10 cellular contexts compared by ENCODE assay signal in genomic region chr12:106584104-106585064, GRCh38. TPM values are rescaled to one million over a fixed set of nuclear protein-coding genes. Genes with fewer than 3 reads are reported as not detected.
DNase-seq lines count a peak whose midpoint lies in the region; ATAC-seq, FAIRE-seq and TF ChIP-seq lines count a peak whose summit lies in the region.
"Had no signal": no experiment of that assay in that cellular context is flagged by ENCODE, and none has a peak within 500 bp of the region (broad histone marks: within the 10 kb centered on the region; RNA-seq: fewer than 3 reads in every experiment).

No MANE protein-coding gene starts in this region.

- WGBS in H1 (ENCODE audit: extremely low coverage in 1 of 2, insufficient coverage in 1 of 2, insufficient read length in 1 of 2, insufficient replicate concordance in 2 of 2, low coverage in 1 of 2, low lambda C conversion rate in 2 of 2, missing lambda C conversion rate in 1 of 2), 2 experiments, result 1% methylated on average over 41 of the region's 41 CpGs; no CpG with 5 or more reads in 1 of the 2 experiments
- WGBS in smooth muscle cell (ENCODE audit: low lambda C conversion rate), result 5% methylated on average over 41 of the region's 41 CpGs

- H3K79me2 ChIP-seq in H1 (ENCODE audit: control insufficient read depth in 1 of 2, insufficient read depth in 2 of 2, low read length in 2 of 2), result no peaks in the 10 kb centered on the region
- no peaks in the 10 kb centered on the region for H3K79me2 ChIP-seq in smooth muscle cell (ENCODE audit: low read depth)

- no peak overlapping the region for H3K18ac ChIP-seq in H1 (ENCODE audit: extremely low read depth, low read length)

- TF ChIP-seq RAD21 in H1 (IDR thresholded peaks at IDR 0.05 in 1 of 2, conservative IDR thresholded peaks at IDR 0.05 in 1 of 2; ENCODE audit: low read depth in 2 of 2, low read length in 2 of 2), result no peak

- no peaks in the 10 kb centered on the region for H3K36me3 Mint-ChIP-seq in activated CD4-positive, alpha-beta T cell treated with anti-CD3 and anti-CD28 coated beads for 36 hours (ENCODE audit: low read depth)

- no peaks in the 10 kb centered on the region for H3K36me3 ChIP-seq in NT2/D1 (ENCODE audit: insufficient read depth, insufficient read length, low read length)
- no peaks in the 10 kb centered on the region; a peak in 1 of 8 replicates for H3K36me3 ChIP-seq in H1 (ENCODE audit: control insufficient read depth in 2 of 4, insufficient read depth in 4 of 4, low read length in 3 of 4)
- no peaks in the 10 kb centered on the region for H3K36me3 ChIP-seq in smooth muscle cell (ENCODE audit: low read depth)

- H3F3A ChIP-seq in smooth muscle cell (ENCODE audit: low read depth), result no peaks in the 10 kb centered on the region

- no peaks in the 10 kb centered on the region for H3K79me1 ChIP-seq in H1 (ENCODE audit: low read depth, low read length)

- H3K23ac ChIP-seq in H1 (ENCODE audit: insufficient read length), result no peak overlapping the region

- intact Hi-C loops in activated CD4-positive, alpha-beta T cell treated with anti-CD3 and anti-CD28 coated beads for 36 hours (cut with DNase I, micrococcal nuclease), result loop anchor here (5.0 to 10.0 kb wide), 2 partner anchors 333 to 340 kb away; no protein-coding TSS in a partner anchor

- POLR2A ChIA-PET in activated CD4-positive, alpha-beta T cell treated with anti-CD3 and anti-CD28 coated beads for 36 hours (lab: Charles Lee), result no interaction called here
- POLR2A ChIA-PET in H1 (lab: Charles Lee; ENCODE audit: partially characterized antibody), result interaction anchor here (0.9 to 1.2 kb wide), 2 partner anchors 10 to 100 kb away, joined by 3 to 4 read pairs; no protein-coding TSS in a partner anchor

- H3K27ac ChIP-seq in H1 (ENCODE audit: low read depth, low read length) (no peak overlapping the region), smooth muscle cell (ENCODE audit: low read depth) (no peak overlapping the region)

- no peak overlapping the region for H4K5ac ChIP-seq in H1 (ENCODE audit: insufficient read length, low read depth, low read length)

- peak overlapping the region; percentile 50 for H3K9ac ChIP-seq in NT2/D1 (ENCODE audit: insufficient read length, low read depth)
- H3K9ac ChIP-seq in H1 (replicated peaks in 1 of 4; ENCODE audit: extremely low read depth in 1 of 4, low read depth in 3 of 4, low read length in 3 of 4), result no peak overlapping the region
- H3K9ac ChIP-seq in smooth muscle cell (ENCODE audit: low read depth), result no peak overlapping the region

- no peak overlapping the region for H3K4ac ChIP-seq in H1 (replicated peaks; ENCODE audit: insufficient read length, low read depth, low read length)

- no peak for TF ChIP-seq POLR2A in H1 (IDR thresholded peaks at IDR 0.05; ENCODE audit: control extremely low read depth in 1 of 2, low read depth in 2 of 2, low read length in 2 of 2)

- H3K9me3 ChIP-seq in NT2/D1 (ENCODE audit: insufficient read depth, low read length) (no peaks in the 10 kb centered on the region), H1 (ENCODE audit: insufficient read depth in 2 of 2, low read depth in 1 of 2, low read length in 1 of 2) (no peaks in the 10 kb centered on the region; a peak in 1 of 4 replicates), smooth muscle cell (replicated peaks; ENCODE audit: low read depth) (no peaks in the 10 kb centered on the region)

- no peak overlapping the region for H2AK5ac ChIP-seq in H1 (ENCODE audit: low read depth, low read length)

- H3K14ac ChIP-seq in H1 (ENCODE audit: insufficient read length), result no peak overlapping the region

- TF ChIP-seq EP300 in H1 (IDR thresholded peaks at IDR 0.05; ENCODE audit: borderline replicate concordance in 1 of 2, low read depth in 2 of 2, low read length in 2 of 2), result no peak

- peaks cover 93% of the 10 kb centered on the region for H3K27me3 ChIP-seq in NT2/D1 (ENCODE audit: insufficient read depth, insufficient read length)
- peaks cover 71 to 83% (median 80%) of the 10 kb centered on the region in 4 experiments for H3K27me3 ChIP-seq in H1 (replicated peaks in 1 of 4; ENCODE audit: control insufficient read depth in 3 of 4, extremely low read depth in 1 of 4, insufficient read depth in 3 of 4, low read length in 3 of 4)
- H3K27me3 ChIP-seq in smooth muscle cell (ENCODE audit: low read depth), result peaks cover 100% of the 10 kb centered on the region

- peak; percentile 25 for DNase-seq in activated CD4-positive, alpha-beta T cell treated with anti-CD3 and anti-CD28 coated beads for 36 hours
- no peak for DNase-seq in activated CD4-positive, alpha-beta T cell treated with anti-CD3 and anti-CD28 coated beads for 1 hour
- no peak for DNase-seq in NT2/D1 (ENCODE audit: low read depth, low spot score)
- peak in 1 of 2 experiments; percentile 67 for DNase-seq in H1 (ENCODE audit: low read depth in 1 of 2, low spot score in 2 of 2)
- no peak for DNase-seq in smooth muscle cell (lab: John Stamatoyannopoulos, UW; ENCODE audit: unreplicated experiment)
- DNase-seq in NCI-H774 (lab: John Stamatoyannopoulos, UW), result no peak
- DNase-seq: islet precursor cell had no signal

- peaks cover 78% of the 10 kb centered on the region for H3K27me3 Mint-ChIP-seq in activated CD4-positive, alpha-beta T cell treated with anti-CD3 and anti-CD28 coated beads for 36 hours

- no peak overlapping the region for H2BK15ac ChIP-seq in H1 (ENCODE audit: low read length)

- no peak overlapping the region for H4K8ac ChIP-seq in H1 (ENCODE audit: extremely low read depth, insufficient read depth, low read length)

- no peak overlapping the region for H4K91ac ChIP-seq in H1 (replicated peaks; ENCODE audit: insufficient read length, low read length)

- H3K23me2 ChIP-seq in H1 (ENCODE audit: low read depth, low read length), result peaks cover 28% of the 10 kb centered on the region; the same call in 1 of the 2 replicates

- peaks cover 11% of the 10 kb centered on the region for H3K4me1 ChIP-seq in NT2/D1 (ENCODE audit: insufficient read depth, insufficient read length)
- H3K4me1 ChIP-seq in H1 (replicated peaks in 1 of 4; ENCODE audit: control insufficient read depth in 3 of 4, insufficient read depth in 4 of 4, low read length in 3 of 4), result peaks cover 7 to 34% (median 19%) of the 10 kb centered on the region in 4 experiments
- peaks cover 65% of the 10 kb centered on the region for H3K4me1 ChIP-seq in smooth muscle cell (ENCODE audit: low read depth)

- CTCF ChIA-PET in activated CD4-positive, alpha-beta T cell treated with anti-CD3 and anti-CD28 coated beads for 36 hours (lab: Charles Lee), result no interaction called here
- CTCF ChIA-PET in H1 (lab: Charles Lee; ENCODE audit: partially characterized antibody), result interaction anchor here (1.0 to 1.4 kb wide), 3 partner anchors 138 to 335 kb away, joined by 3 read pairs; no protein-coding TSS in a partner anchor

- H3K4me3 ChIP-seq in NT2/D1 (ENCODE audit: insufficient read length, low read depth) (peak overlapping the region; percentile 49), H1 (ENCODE audit: extremely low read depth in 1 of 4, insufficient read depth in 2 of 4, low read depth in 3 of 4, low read length in 4 of 4) (peak overlapping the region; percentile 47 to 72 (median 58); a peak in 7 of 8 replicates), smooth muscle cell (no peak overlapping the region)

- no peak overlapping the region for H2BK20ac ChIP-seq in H1 (ENCODE audit: low read length)

- H3K4me1 Mint-ChIP-seq in activated CD4-positive, alpha-beta T cell treated with anti-CD3 and anti-CD28 coated beads for 36 hours, result peaks cover 31% of the 10 kb centered on the region

- ATAC-seq in activated CD4-positive, alpha-beta T cell treated with anti-CD3 and anti-CD28 coated beads for 36 hours, result no peak
- ATAC-seq in GM18520 (IDR thresholded peaks at IDR 0.05; ENCODE audit: unreplicated experiment) (no peak), GM19324 (IDR thresholded peaks at IDR 0.05; ENCODE audit: low FRiP score, unreplicated experiment) (no peak)
- ATAC-seq: right cardiac atrium had no signal

- FAIRE-seq in H1 (lab: Jason Lieb, UNC), result no peak

- TF ChIP-seq CTCF in H1 (IDR thresholded peaks at IDR 0.05; ENCODE audit: control extremely low read depth in 1 of 3, insufficient read depth in 1 of 3, low read depth in 1 of 3, low read length in 3 of 3), result no peak
- no peak for TF ChIP-seq CTCF in smooth muscle cell (IDR thresholded peaks at IDR 0.05; ENCODE audit: borderline replicate concordance, insufficient read depth, poor library complexity, severe bottlenecking)

- no peak overlapping the region for H2AFZ ChIP-seq in H1 (ENCODE audit: low read length)
- H2AFZ ChIP-seq in smooth muscle cell (ENCODE audit: low read depth), result no peak overlapping the region

- no peaks in the 10 kb centered on the region for H3K9me3 Mint-ChIP-seq in activated CD4-positive, alpha-beta T cell treated with anti-CD3 and anti-CD28 coated beads for 36 hours (ENCODE audit: low read depth)

- H2BK12ac ChIP-seq in H1 (ENCODE audit: low read depth, low read length), result no peak overlapping the region

- H2BK120ac ChIP-seq in H1 (replicated peaks; ENCODE audit: low read depth, low read length), result no peak overlapping the region

- peak overlapping the region; percentile 62 for H3K4me3 Mint-ChIP-seq in activated CD4-positive, alpha-beta T cell treated with anti-CD3 and anti-CD28 coated beads for 36 hours

- H3K4me2 ChIP-seq in H1 (ENCODE audit: insufficient read depth in 1 of 2, low read depth in 2 of 2, low read length in 2 of 2) (peak overlapping the region; percentile 88 to 90), smooth muscle cell (peak overlapping the region; percentile 84)

- H3K56ac ChIP-seq in H1 (replicated peaks; ENCODE audit: insufficient read length, low read depth, low read length), result no peak overlapping the region

- no peak overlapping the region for H3K27ac Mint-ChIP-seq in activated CD4-positive, alpha-beta T cell treated with anti-CD3 and anti-CD28 coated beads for 36 hours

- peaks cover 13 to 31% of the 10 kb centered on the region in 2 experiments for H4K20me1 ChIP-seq in H1 (replicated peaks in 1 of 2; ENCODE audit: control insufficient read depth in 1 of 2, insufficient read depth in 2 of 2, low read length in 2 of 2)
- no peaks in the 10 kb centered on the region for H4K20me1 ChIP-seq in smooth muscle cell (ENCODE audit: low read depth)

- no peak overlapping the region for H2BK5ac ChIP-seq in H1 (ENCODE audit: low read depth, low read length)

RNA-seq across cellular contexts. Expression of gene RFX4, which starts 1.6 kb away (rescaled TPM):
- total RNA-seq in activated CD4-positive, alpha-beta T cell treated with anti-CD3 and anti-CD28 coated beads for 36 hours, result not detected
- not detected in 2 replicates for total RNA-seq in H1 (2021; fragmentation: NEBNext Ultra II Directional; extraction: Animal tissue kit (Norgen Biotek cat#: 25700))
- polyA plus RNA-seq in H1 (2011; rRNA removed), result 0.05 and 0.06 TPM in 2 replicates
- polyA plus RNA-seq in H1 (2011; cell fraction: cytosol; rRNA removed), result 0.08 TPM
- polyA plus RNA-seq in H1 (2011; cell fraction: nucleus; rRNA removed), result 0.09 TPM
- polyA plus RNA-seq in H1 (2012, experiment 1 of 2), result 0.10 to 0.17 TPM (median 0.12 TPM) in 4 replicates
- not detected for polyA plus RNA-seq in H1 (2012, experiment 2 of 2)
- polyA plus RNA-seq in H1 (2013, experiment 1 of 2), result 0.08 TPM
- 0.04 TPM for polyA plus RNA-seq in H1 (2013, experiment 2 of 2)
- 0.19 TPM in 1 of 2 replicates, not detected in the other for polyA minus RNA-seq in H1 (2011; rRNA and poly(A)+ RNA removed)
- polyA minus RNA-seq in H1 (2011; cell fraction: cytosol; rRNA and poly(A)+ RNA removed), result not detected
- 0.50 TPM for polyA minus RNA-seq in H1 (2011; cell fraction: nucleus; rRNA and poly(A)+ RNA removed)
- not detected in 2 replicates for total RNA-seq in smooth muscle cell
- polyA plus RNA-seq in smooth muscle cell, result not detected in 2 replicates
- total RNA-seq: right cardiac atrium had no signal
- polyA plus RNA-seq: right cardiac atrium had no signal
